Comparison of ENCODE assay signal across 29 cellular contexts in the genomic region with DNA sequence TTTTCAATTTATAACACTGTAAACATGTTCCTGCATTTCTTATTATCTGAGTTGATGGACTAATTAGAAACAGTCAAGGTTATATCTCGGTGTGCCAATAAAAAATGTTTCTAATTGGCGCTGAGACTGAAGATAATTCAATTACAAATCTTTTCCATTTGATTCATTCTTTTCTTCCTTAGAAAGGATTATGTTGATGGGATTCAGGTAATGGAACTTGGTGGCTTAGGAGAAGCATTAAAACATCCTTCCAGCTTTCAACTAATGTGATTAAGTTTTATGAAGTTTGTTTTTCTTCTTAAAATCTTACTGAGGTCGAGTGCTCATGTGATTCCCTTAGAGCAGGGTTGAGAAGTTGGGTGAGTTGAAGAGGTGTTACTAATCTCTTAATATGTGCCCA.
"Had no signal": no experiment of that assay in that cellular context is flagged by ENCODE, and none has a peak within 500 bp of the region (broad histone marks: within the 10 kb centered on the region; RNA-seq: fewer than 3 reads in every experiment).

No MANE protein-coding gene starts in this region.

- H3K27me3 Mint-ChIP-seq: memory B cell; naive B cell; natural killer cell treated with Interleukin-12 subunit alpha and Interleukin-12 subunit beta and Interleukin-15 and Interleukin-18, amount 100 ng/mL, for 72 hours; stimulated activated naive CD8-positive, alpha-beta T cell treated with anti-CD3 and anti-CD28 coated beads, Interleukin-15, amount 100 ng/mL, for 72 hours had no signal

- H3K27me3 ChIP-seq: esophagus muscularis mucosa, foreskin keratinocyte, gastroesophageal sphincter, heart left ventricle, hepatocyte, neural progenitor cell, right atrium auricular region, suprapubic skin, transverse colon, upper lobe of right lung, uterus had no signal

- H3K4me1 ChIP-seq: esophagus muscularis mucosa, foreskin keratinocyte, gastroesophageal sphincter, heart left ventricle, neural progenitor cell, prostate gland, right atrium auricular region, suprapubic skin, transverse colon, upper lobe of right lung, uterus had no signal

- H3K4me3 ChIP-seq: esophagus muscularis mucosa, gastroesophageal sphincter, heart left ventricle, hepatocyte, lung, mucosa of descending colon, neural progenitor cell, prostate gland, right atrium auricular region, smooth muscle cell, suprapubic skin, transverse colon, upper lobe of right lung, uterus had no signal

- DNase-seq: dermis blood vessel endothelial cell; effector memory CD4-positive, alpha-beta T cell; foreskin keratinocyte; heart left ventricle; kidney; mucosa of descending colon; naive B cell; stimulated activated CD4-positive, alpha-beta T cell treated with anti-CD3 and anti-CD28 coated beads, Interleukin-12 subunit alpha, Interleukin-12 subunit beta, amount 100 ng/mL, for 4 hours; stimulated activated CD4-positive, alpha-beta T cell treated with anti-CD3 and anti-CD28 coated beads, Interleukin-1b, Interleukin-23, amount 100 ng/mL, for 48 hours; stimulated activated CD4-positive, alpha-beta T cell treated with anti-CD3 and anti-CD28 coated beads, Interleukin-4, amount 100 ng/mL, for 1 hour; stimulated activated CD8-positive, alpha-beta memory T cell treated with anti-CD3 and anti-CD28 coated beads, Interleukin-4, amount 100 ng/mL, for 48 hours; stimulated activated naive CD4-positive, alpha-beta T cell; stimulated activated naive CD8-positive, alpha-beta T cell treated with anti-CD3 and anti-CD28 coated beads, Interleukin-15, amount 100 ng/mL, for 72 hours; transverse colon; upper lobe of right lung; uterus had no signal

- H3K9me3 ChIP-seq: esophagus muscularis mucosa, gastroesophageal sphincter, heart left ventricle, mucosa of descending colon, prostate gland, right atrium auricular region, suprapubic skin, transverse colon, upper lobe of right lung, uterus had no signal

- H3K36me3 Mint-ChIP-seq: memory B cell; naive B cell; natural killer cell treated with Interleukin-12 subunit alpha and Interleukin-12 subunit beta and Interleukin-15 and Interleukin-18, amount 100 ng/mL, for 72 hours; neural progenitor cell had no signal

- H3K36me3 ChIP-seq: esophagus muscularis mucosa, gastroesophageal sphincter, heart left ventricle, neural progenitor cell, prostate gland, right atrium auricular region, suprapubic skin, transverse colon, upper lobe of right lung, uterus had no signal

- H3K4me3 Mint-ChIP-seq: memory B cell; naive B cell; natural killer cell treated with Interleukin-12 subunit alpha and Interleukin-12 subunit beta and Interleukin-15 and Interleukin-18, amount 100 ng/mL, for 72 hours; neural progenitor cell; stimulated activated naive CD8-positive, alpha-beta T cell treated with anti-CD3 and anti-CD28 coated beads, Interleukin-15, amount 100 ng/mL, for 72 hours had no signal

- H3K9me3 Mint-ChIP-seq: memory B cell; naive B cell; natural killer cell treated with Interleukin-12 subunit alpha and Interleukin-12 subunit beta and Interleukin-15 and Interleukin-18, amount 100 ng/mL, for 72 hours; neural progenitor cell; stimulated activated naive CD8-positive, alpha-beta T cell treated with anti-CD3 and anti-CD28 coated beads, Interleukin-15, amount 100 ng/mL, for 72 hours had no signal

- H3K27ac Mint-ChIP-seq: memory B cell; naive B cell; natural killer cell treated with Interleukin-12 subunit alpha and Interleukin-12 subunit beta and Interleukin-15 and Interleukin-18, amount 100 ng/mL, for 72 hours; neural progenitor cell; stimulated activated naive CD8-positive, alpha-beta T cell treated with anti-CD3 and anti-CD28 coated beads, Interleukin-15, amount 100 ng/mL, for 72 hours had no signal

- ATAC-seq: foreskin keratinocyte; gastroesophageal sphincter; heart left ventricle; left lobe of liver; mucosa of descending colon; natural killer cell treated with Interleukin-12 subunit alpha and Interleukin-12 subunit beta and Interleukin-15 and Interleukin-18, amount 100 ng/mL, for 72 hours; sciatic nerve; stimulated activated naive CD8-positive, alpha-beta T cell treated with anti-CD3 and anti-CD28 coated beads, Interleukin-15, amount 100 ng/mL, for 72 hours; upper lobe of right lung had no signal

- H3K4me1 Mint-ChIP-seq: memory B cell; naive B cell; stimulated activated naive CD8-positive, alpha-beta T cell treated with anti-CD3 and anti-CD28 coated beads, Interleukin-15, amount 100 ng/mL, for 72 hours had no signal
